ENCODE assay signal across 1 cellular context in genomic region chr15:74614744-74615312, GRCh38.
TF ChIP-seq lines count a peak whose summit lies in the region.

No MANE protein-coding gene starts in this region.

TF ChIP-seq in K562, 482 proteins besides CTCF, POLR2A, EP300 and RAD21 (continued from another document and continues in another):
- TF ChIP-seq RREB1 (CRISPR knock-in tag; IDR thresholded peaks at IDR 0.05): 0 out of 2 replicates have a peak, but pooled peaks have one; percentile 23
- no peak for TF ChIP-seq ZKSCAN3 (CRISPR knock-in tag; IDR thresholded peaks at IDR 0.05)
- no peak for TF ChIP-seq MCM2 (IDR thresholded peaks at IDR 0.05; ENCODE audit: low read depth)
- TF ChIP-seq YBX1 (IDR thresholded peaks at IDR 0.05): no peak
- TF ChIP-seq SMARCA4 (IDR thresholded peaks at IDR 0.05): 0 out of 2 replicates have a peak, but pooled peaks have one; percentile 13
- TF ChIP-seq HNRNPLL (IDR thresholded peaks at IDR 0.05; ENCODE audit: low read depth, low read length, poor library complexity, severe bottlenecking): no peak
- 0 out of 2 replicates have a peak, but pooled peaks have one; percentile 26 for TF ChIP-seq NR2F6 (CRISPR knock-in tag; IDR thresholded peaks at IDR 0.05)
- TF ChIP-seq NFE2L1 (tag; IDR thresholded peaks at IDR 0.05; ENCODE audit: borderline replicate concordance, low read depth): no peak
- TF ChIP-seq, protein P1, sequence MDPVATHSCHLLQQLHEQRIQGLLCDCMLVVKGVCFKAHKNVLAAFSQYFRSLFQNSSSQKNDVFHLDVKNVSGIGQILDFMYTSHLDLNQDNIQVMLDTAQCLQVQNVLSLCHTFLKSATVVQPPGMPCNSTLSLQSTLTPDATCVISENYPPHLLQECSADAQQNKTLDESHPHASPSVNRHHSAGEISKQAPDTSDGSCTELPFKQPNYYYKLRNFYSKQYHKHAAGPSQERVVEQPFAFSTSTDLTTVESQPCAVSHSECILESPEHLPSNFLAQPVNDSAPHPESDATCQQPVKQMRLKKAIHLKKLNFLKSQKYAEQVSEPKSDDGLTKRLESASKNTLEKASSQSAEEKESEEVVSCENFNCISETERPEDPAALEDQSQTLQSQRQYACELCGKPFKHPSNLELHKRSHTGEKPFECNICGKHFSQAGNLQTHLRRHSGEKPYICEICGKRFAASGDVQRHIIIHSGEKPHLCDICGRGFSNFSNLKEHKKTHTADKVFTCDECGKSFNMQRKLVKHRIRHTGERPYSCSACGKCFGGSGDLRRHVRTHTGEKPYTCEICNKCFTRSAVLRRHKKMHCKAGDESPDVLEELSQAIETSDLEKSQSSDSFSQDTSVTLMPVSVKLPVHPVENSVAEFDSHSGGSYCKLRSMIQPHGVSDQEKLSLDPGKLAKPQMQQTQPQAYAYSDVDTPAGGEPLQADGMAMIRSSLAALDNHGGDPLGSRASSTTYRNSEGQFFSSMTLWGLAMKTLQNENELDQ (CRISPR knock-in tag; IDR thresholded peaks at IDR 0.05; ENCODE audit: borderline replicate concordance): no peak
- no peak for TF ChIP-seq MCM3 (IDR thresholded peaks at IDR 0.05)
- no peak for TF ChIP-seq SIN3B (IDR thresholded peaks at IDR 0.05; ENCODE audit: low read depth)
- TF ChIP-seq EGR1 (conservative IDR thresholded peaks at IDR 0.05): peak; percentile 85
- TF ChIP-seq ZNF696 (CRISPR knock-in tag; conservative IDR thresholded peaks at IDR 0.05): no peak
- TF ChIP-seq CHCHD3 (CRISPR knock-in tag; IDR thresholded peaks at IDR 0.05): no peak
- TF ChIP-seq HMG20A (CRISPR knock-in tag; conservative IDR thresholded peaks at IDR 0.05): no peak
- no peak for TF ChIP-seq C11orf30 (IDR thresholded peaks at IDR 0.05; ENCODE audit: low read depth)
- no peak for TF ChIP-seq TGIF2 (CRISPR knock-in tag; IDR thresholded peaks at IDR 0.05)
- no peak for TF ChIP-seq ZNF143 (CRISPR knock-in tag; IDR thresholded peaks at IDR 0.05)
- TF ChIP-seq ZEB2 (IDR thresholded peaks at IDR 0.05): no peak
- TF ChIP-seq CHD4 (IDR thresholded peaks at IDR 0.05; ENCODE audit: insufficient read depth, insufficient replicate concordance, low read depth, low read length, poor library complexity, severe bottlenecking): peak; percentile 88
- TF ChIP-seq NRF1 (conservative IDR thresholded peaks at IDR 0.05 in 1 of 2, IDR thresholded peaks at IDR 0.05 in 1 of 2): peak; percentile 75 to 80
- TF ChIP-seq ZNF766 (CRISPR knock-in tag; conservative IDR thresholded peaks at IDR 0.05): no peak
- peak in 1 of 2 experiments; percentile 77; a peak in 1 of 4 replicates for TF ChIP-seq MLX (CRISPR knock-in tag; conservative IDR thresholded peaks at IDR 0.05)
- no peak for TF ChIP-seq ARHGAP35 (IDR thresholded peaks at IDR 0.05; ENCODE audit: partially characterized antibody)
- TF ChIP-seq KLF6 (CRISPR knock-in tag; IDR thresholded peaks at IDR 0.05; ENCODE audit: borderline replicate concordance): no peak
- TF ChIP-seq ZNF75A (CRISPR knock-in tag; IDR thresholded peaks at IDR 0.05): peak; percentile 25; the same call in 1 of the 2 replicates
- TF ChIP-seq SMARCC2 (IDR thresholded peaks at IDR 0.05; ENCODE audit: low read depth): no peak; the same call in 1 of the 2 replicates
- 0 out of 2 replicates have a peak, but pooled peaks have one; percentile 3 for TF ChIP-seq ZNF324 (CRISPR knock-in tag; IDR thresholded peaks at IDR 0.05)
- peak; percentile 98 for TF ChIP-seq SAFB (IDR thresholded peaks at IDR 0.05; ENCODE audit: borderline replicate concordance, low read depth, low read length)
- TF ChIP-seq SIN3A (IDR thresholded peaks at IDR 0.05; ENCODE audit: borderline replicate concordance in 2 of 2, control insufficient read depth in 1 of 2, low read depth in 2 of 2, low read length in 2 of 2): peak; percentile 50 to 77; a peak in 1 of 4 replicates
- no peak for TF ChIP-seq ZBTB2 (IDR thresholded peaks at IDR 0.05)
- no peak for TF ChIP-seq SFPQ (IDR thresholded peaks at IDR 0.05; ENCODE audit: low read depth, low read length)
- TF ChIP-seq PTBP1 (IDR thresholded peaks at IDR 0.05; ENCODE audit: low read depth, low read length): peak; percentile 92
- no peak for TF ChIP-seq TAF7 (tag; IDR thresholded peaks at IDR 0.05)
- TF ChIP-seq CTBP1 (IDR thresholded peaks at IDR 0.05; ENCODE audit: borderline replicate concordance): 0 out of 2 replicates have a peak, but pooled peaks have one; percentile 8
- no peak for TF ChIP-seq STAT5B (CRISPR knock-in tag; IDR thresholded peaks at IDR 0.05)
- no peak for TF ChIP-seq ZZZ3 (IDR thresholded peaks at IDR 0.05)
- TF ChIP-seq CHD1 (IDR thresholded peaks at IDR 0.05; ENCODE audit: low read length): peak; percentile 38
- peak; percentile 10; the same call in 1 of the 2 replicates for TF ChIP-seq PML (IDR thresholded peaks at IDR 0.05; ENCODE audit: low read length)
- no peak for TF ChIP-seq ZNF24 (IDR thresholded peaks at IDR 0.05)
- TF ChIP-seq, protein P2, sequence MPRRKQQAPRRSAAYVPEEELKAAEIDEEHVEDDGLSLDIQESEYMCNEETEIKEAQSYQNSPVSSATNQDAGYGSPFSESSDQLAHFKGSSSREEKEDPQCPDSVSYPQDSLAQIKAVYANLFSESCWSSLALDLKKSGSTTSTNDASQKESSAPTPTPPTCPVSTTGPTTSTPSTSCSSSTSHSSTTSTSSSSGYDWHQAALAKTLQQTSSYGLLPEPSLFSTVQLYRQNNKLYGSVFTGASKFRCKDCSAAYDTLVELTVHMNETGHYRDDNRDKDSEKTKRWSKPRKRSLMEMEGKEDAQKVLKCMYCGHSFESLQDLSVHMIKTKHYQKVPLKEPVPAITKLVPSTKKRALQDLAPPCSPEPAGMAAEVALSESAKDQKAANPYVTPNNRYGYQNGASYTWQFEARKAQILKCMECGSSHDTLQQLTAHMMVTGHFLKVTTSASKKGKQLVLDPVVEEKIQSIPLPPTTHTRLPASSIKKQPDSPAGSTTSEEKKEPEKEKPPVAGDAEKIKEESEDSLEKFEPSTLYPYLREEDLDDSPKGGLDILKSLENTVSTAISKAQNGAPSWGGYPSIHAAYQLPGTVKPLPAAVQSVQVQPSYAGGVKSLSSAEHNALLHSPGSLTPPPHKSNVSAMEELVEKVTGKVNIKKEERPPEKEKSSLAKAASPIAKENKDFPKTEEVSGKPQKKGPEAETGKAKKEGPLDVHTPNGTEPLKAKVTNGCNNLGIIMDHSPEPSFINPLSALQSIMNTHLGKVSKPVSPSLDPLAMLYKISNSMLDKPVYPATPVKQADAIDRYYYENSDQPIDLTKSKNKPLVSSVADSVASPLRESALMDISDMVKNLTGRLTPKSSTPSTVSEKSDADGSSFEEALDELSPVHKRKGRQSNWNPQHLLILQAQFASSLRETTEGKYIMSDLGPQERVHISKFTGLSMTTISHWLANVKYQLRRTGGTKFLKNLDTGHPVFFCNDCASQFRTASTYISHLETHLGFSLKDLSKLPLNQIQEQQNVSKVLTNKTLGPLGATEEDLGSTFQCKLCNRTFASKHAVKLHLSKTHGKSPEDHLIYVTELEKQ (CRISPR knock-in tag; IDR thresholded peaks at IDR 0.05): no peak
- no peak for TF ChIP-seq THRB (CRISPR knock-in tag; conservative IDR thresholded peaks at IDR 0.05)
- TF ChIP-seq CC2D1A (IDR thresholded peaks at IDR 0.05): 0 out of 2 replicates have a peak, but pooled peaks have one; percentile 25
- 0 out of 2 replicates have a peak, but pooled peaks have one; percentile 12 for TF ChIP-seq CBFB (CRISPR knock-in tag; IDR thresholded peaks at IDR 0.05)
- TF ChIP-seq FUS (optimal IDR thresholded peaks at IDR 0.05; ENCODE audit: low read depth, low read length): no peak
- TF ChIP-seq ID3 (CRISPR knock-in tag; IDR thresholded peaks at IDR 0.05): no peak
- TF ChIP-seq ID3 (tag; IDR thresholded peaks at IDR 0.05): no peak
- no peak for TF ChIP-seq PRMT5 (CRISPR knock-in tag; IDR thresholded peaks at IDR 0.05)
- TF ChIP-seq ZNF384 (IDR thresholded peaks at IDR 0.05; ENCODE audit: low read depth, low read length): no peak
- TF ChIP-seq, protein P3, sequence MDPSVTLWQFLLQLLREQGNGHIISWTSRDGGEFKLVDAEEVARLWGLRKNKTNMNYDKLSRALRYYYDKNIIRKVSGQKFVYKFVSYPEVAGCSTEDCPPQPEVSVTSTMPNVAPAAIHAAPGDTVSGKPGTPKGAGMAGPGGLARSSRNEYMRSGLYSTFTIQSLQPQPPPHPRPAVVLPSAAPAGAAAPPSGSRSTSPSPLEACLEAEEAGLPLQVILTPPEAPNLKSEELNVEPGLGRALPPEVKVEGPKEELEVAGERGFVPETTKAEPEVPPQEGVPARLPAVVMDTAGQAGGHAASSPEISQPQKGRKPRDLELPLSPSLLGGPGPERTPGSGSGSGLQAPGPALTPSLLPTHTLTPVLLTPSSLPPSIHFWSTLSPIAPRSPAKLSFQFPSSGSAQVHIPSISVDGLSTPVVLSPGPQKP (CRISPR knock-in tag; IDR thresholded peaks at IDR 0.05): no peak
